Comparison of ENCODE assay signal across 1 cellular context in the genomic region with DNA sequence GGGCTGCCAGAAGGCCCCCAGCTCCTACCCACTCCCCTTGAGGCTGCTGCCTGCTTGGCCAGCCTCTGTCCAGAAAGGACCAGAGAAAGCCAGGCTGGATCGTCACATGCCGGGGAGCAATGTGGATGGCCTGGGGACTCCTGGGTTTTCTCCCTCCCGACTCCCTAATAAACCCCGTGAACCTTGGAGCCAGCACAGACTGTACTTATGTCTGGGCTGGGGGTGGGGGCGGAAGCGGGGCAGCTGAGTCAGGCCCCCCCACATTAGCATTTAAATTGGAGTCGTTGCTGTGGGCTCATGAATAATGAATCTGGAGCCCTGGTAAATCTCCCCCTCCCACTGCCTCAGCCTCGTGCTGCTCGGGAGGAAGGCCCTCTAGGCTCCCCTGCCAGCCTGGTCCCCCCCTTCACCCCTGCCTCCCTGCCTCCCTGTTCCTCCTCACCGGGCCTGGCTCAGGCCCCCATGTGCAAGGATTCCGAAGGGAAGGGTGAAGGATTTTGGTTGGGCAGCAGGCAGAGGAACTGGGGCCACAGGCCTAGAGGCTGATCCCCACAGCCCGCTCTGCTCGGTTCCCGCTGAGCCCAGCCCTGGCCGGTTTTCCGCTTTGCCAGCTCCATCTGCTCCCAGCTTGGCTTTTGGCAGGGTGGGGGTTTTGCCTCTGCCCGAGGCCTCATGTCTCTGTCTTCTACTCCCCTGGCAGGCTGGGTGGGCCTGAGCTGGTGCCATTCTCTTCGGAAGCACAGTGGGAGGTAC.
TF ChIP-seq lines count a peak whose summit lies in the region.

No MANE protein-coding gene starts in this region.

TF ChIP-seq in H1, 55 proteins besides CTCF, POLR2A, EP300 and RAD21:
- TF ChIP-seq POU5F1 (IDR thresholded peaks at IDR 0.05; ENCODE audit: low read depth, low read length) (0 out of 2 replicates have a peak, but pooled peaks have one; percentile 12), TEAD4 (IDR thresholded peaks at IDR 0.05; ENCODE audit: low read depth, low read length) (no peak), TCF12 (IDR thresholded peaks at IDR 0.05; ENCODE audit: low read depth, low read length) (no peak), SP1 (IDR thresholded peaks at IDR 0.05; ENCODE audit: low read depth, low read length) (peak; percentile 58; the same call in 1 of the 2 replicates), CBX8 (IDR thresholded peaks at IDR 0.05; ENCODE audit: borderline replicate concordance, low read depth, low read length) (no peak), HDAC6 (IDR thresholded peaks at IDR 0.05; ENCODE audit: low read depth, low read length) (no peak), ASH2L (IDR thresholded peaks at IDR 0.05; ENCODE audit: low read length) (peak; percentile 39), CREB1 (IDR thresholded peaks at IDR 0.05) (no peak)
- TF ChIP-seq, protein P1, sequence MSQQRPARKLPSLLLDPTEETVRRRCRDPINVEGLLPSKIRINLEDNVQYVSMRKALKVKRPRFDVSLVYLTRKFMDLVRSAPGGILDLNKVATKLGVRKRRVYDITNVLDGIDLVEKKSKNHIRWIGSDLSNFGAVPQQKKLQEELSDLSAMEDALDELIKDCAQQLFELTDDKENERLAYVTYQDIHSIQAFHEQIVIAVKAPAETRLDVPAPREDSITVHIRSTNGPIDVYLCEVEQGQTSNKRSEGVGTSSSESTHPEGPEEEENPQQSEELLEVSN (IDR thresholded peaks at IDR 0.05): peak; percentile 80
- TF ChIP-seq, protein P2, sequence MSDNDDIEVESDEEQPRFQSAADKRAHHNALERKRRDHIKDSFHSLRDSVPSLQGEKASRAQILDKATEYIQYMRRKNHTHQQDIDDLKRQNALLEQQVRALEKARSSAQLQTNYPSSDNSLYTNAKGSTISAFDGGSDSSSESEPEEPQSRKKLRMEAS (IDR thresholded peaks at IDR 0.05): peak; percentile 82
TF ChIP-seq in H1: peak in this region for 5.
